Comparison of ENCODE assay signal across 7 cellular contexts in the genomic region with DNA sequence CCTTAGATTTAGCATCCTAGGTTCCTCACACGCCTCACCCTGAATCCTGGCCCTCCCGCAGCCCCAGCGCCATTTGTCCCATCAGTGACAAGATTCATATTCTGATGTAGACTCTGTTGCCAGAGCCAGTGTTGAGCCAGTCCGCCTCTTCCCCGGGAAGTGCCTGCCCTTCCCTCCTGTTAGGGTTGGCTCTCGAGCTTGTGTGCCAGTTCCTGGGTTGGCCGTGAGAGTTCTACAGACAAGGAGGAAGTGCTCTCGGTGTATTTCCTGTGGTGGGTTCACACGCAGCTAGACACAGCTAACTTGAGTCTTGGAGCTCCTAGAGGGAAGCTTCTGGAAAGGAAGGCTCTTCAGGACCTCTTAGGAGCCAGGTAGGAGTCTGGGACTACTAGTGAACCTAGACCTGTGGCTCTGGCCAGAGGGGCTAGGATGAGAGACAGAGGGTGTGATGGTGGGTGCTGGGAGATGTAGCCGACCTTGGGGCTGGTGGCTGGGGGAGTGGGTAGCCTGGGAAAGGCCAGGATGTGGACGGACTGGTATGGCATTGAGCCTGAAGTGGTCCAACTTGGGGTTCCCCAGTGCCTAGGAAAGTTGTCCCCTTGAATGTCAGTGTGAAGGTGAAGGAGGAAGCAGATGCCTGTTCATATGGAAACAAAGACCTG. TPM values are rescaled to one million over a fixed set of nuclear protein-coding genes. Genes with fewer than 3 reads are reported as not detected.
DNase-seq lines count a peak whose midpoint lies in the region; ATAC-seq lines count a peak whose summit lies in the region.

A gene (plus strand): TSS at position 261 of the 662 bp plus-strand sequence. CDS start 1,076 bp downstream, outside the sequence.

- DNase-seq in T-helper 1 cell (peak in 3 of 5 donors; percentile 14 to 61 (median 22)), posterior vena cava (ENCODE audit: low spot score) (no peak), NCI-H1436 (lab: John Stamatoyannopoulos, UW) (no peak)
- DNase-seq in activated CD4-positive, alpha-beta T cell treated with anti-CD3 and anti-CD28 coated beads, Interleukin-2, amount 50 U/mL, for 1 hour: no peak

- intact Hi-C loops in posterior vena cava (cut with DNase I): loop anchor here in 1 of 2 donors (5.0 kb wide), 1 partner anchor 1259 kb away; no protein-coding TSS in a partner anchor

- ATAC-seq in GM21381 (IDR thresholded peaks at IDR 0.05; ENCODE audit: unreplicated experiment) (peak; percentile 48), esophagus mucosa (peak; percentile 11), GM19328 (IDR thresholded peaks at IDR 0.05; ENCODE audit: unreplicated experiment) (no peak)

RNA-seq across cellular contexts. Expression of the gene that starts here (rescaled TPM):
- 2.5 TPM for total RNA-seq in esophagus mucosa
- total RNA-seq in posterior vena cava: 10 to 100 TPM; 11.3 to 13.0 TPM

Comparison
In these comparisons a context has a peak if more than half of its experiments do, and no peak if none do; other contexts are left out.
1. DNase-seq: peak in T-helper 1 cell (3 of 5); none in posterior vena cava (single experiment), NCI-H1436 (single experiment) and activated CD4-positive, alpha-beta T cell treated with anti-CD3 and anti-CD28 coated beads, Interleukin-2, amount 50 U/mL, for 1 hour (single experiment).